2 cellular contexts compared by ENCODE assay signal in the genomic region with DNA sequence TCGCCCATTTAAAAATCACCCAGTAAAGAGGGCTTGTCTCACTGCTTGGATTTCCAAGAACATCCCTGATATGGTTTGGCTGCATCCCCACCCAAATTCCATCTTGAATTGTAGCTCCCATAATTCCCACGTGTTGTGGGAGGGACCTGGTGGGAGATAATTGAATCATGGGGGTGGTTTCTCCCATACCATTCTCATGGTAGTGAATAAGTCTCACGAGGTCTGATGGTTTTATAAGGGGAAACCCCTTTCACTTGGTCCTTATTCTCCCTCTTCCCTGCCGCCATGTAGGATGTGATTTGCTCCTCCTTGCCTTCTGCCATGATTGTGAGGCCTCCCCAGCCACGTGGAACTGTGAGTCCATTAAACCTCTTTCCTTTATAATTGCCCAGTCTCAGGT.
TF ChIP-seq lines count a peak whose summit lies in the region.

No MANE protein-coding gene starts in this region.

TF ChIP-seq in HEK293, 187 proteins besides CTCF, POLR2A, EP300 and RAD21:
- peak; percentile 84 for TF ChIP-seq PRDM10 (tag by site-specific recombination; IDR thresholded peaks at IDR 0.05)
- peak; percentile 77 for TF ChIP-seq EGR2 (tag by site-specific recombination; IDR thresholded peaks at IDR 0.05; ENCODE audit: low read depth)
- TF ChIP-seq ZFHX2 (tag by site-specific recombination; conservative IDR thresholded peaks at IDR 0.05) = peak; percentile 69

TF ChIP-seq in K562, 482 proteins besides CTCF, POLR2A, EP300 and RAD21:
- peak; percentile 44 for TF ChIP-seq PRDM10 (IDR thresholded peaks at IDR 0.05; ENCODE audit: partially characterized antibody)
